1 cellular context compared by ENCODE assay signal in genomic region chr14:91415794-91416743, GRCh38.
A peak's percentile ranks its signal among the peaks of the same experiment; 100 is the strongest.
TF ChIP-seq lines count a peak whose summit lies in the region.

No MANE protein-coding gene starts in this region.

TF ChIP-seq in GM12878, 131 proteins besides CTCF, POLR2A, EP300 and RAD21 (continued from another document):
- TF ChIP-seq RELB (IDR thresholded peaks at IDR 0.05; ENCODE audit: low read depth), result peak; percentile 86
- TF ChIP-seq SRF (IDR thresholded peaks at IDR 0.05; ENCODE audit: low read depth in 2 of 2, low read length in 2 of 2), result peak in 1 of 2 experiments; percentile 64; a peak in 1 of 4 replicates
- TF ChIP-seq DPF2 (IDR thresholded peaks at IDR 0.05), result peak; percentile 80
- no peak for TF ChIP-seq ELK1 (IDR thresholded peaks at IDR 0.05; ENCODE audit: low read depth, low read length)
- TF ChIP-seq ZBTB4 (CRISPR knock-in tag; IDR thresholded peaks at IDR 0.05), result no peak
- peak; percentile 65; the same call in 1 of the 2 replicates for TF ChIP-seq IRF4 (IDR thresholded peaks at IDR 0.05; ENCODE audit: low read depth, low read length)
- TF ChIP-seq KLF5 (IDR thresholded peaks at IDR 0.05; ENCODE audit: partially characterized antibody), result no peak
- TF ChIP-seq ZSCAN29 (IDR thresholded peaks at IDR 0.05), result no peak
- TF ChIP-seq CBX5 (IDR thresholded peaks at IDR 0.05; ENCODE audit: low read depth), result no peak
- peak; percentile 93 for TF ChIP-seq RUNX3 (IDR thresholded peaks at IDR 0.05; ENCODE audit: low read length)
- TF ChIP-seq FOS (IDR thresholded peaks at IDR 0.05; ENCODE audit: borderline replicate concordance, extremely low read depth, insufficient read length), result no peak
- TF ChIP-seq IKZF2 (IDR thresholded peaks at IDR 0.05), result peak; percentile 62 to 64
- 0 out of 2 replicates have a peak, but pooled peaks have one; percentile 7 for TF ChIP-seq TCF12 (IDR thresholded peaks at IDR 0.05; ENCODE audit: low read depth, low read length)
- no peak for TF ChIP-seq POLR2AphosphoS2 (IDR thresholded peaks at IDR 0.05; ENCODE audit: low read depth, low read length)
